ENCODE assay signal across 21 cellular contexts in genomic region chr17:46834846-46835245, GRCh38. TPM values are rescaled to one million over a fixed set of nuclear protein-coding genes. Genes with fewer than 3 reads are reported as not detected.
A peak's percentile ranks its signal among the peaks of the same experiment; 100 is the strongest.
DNase-seq lines count a peak whose midpoint lies in the region; ATAC-seq and TF ChIP-seq lines count a peak whose summit lies in the region.
"Had no signal": no experiment of that assay in that cellular context is flagged by ENCODE, and none has a peak within 500 bp of the region (broad histone marks: within the 10 kb centered on the region; RNA-seq: fewer than 3 reads in every experiment).

No MANE protein-coding gene starts in this region.

- no peaks in the 10 kb centered on the region for H3K79me2 ChIP-seq in mesendoderm (ENCODE audit: control insufficient read depth, insufficient read depth, low read length)

- no peaks in the 10 kb centered on the region for H3K36me3 ChIP-seq in NT2/D1 (ENCODE audit: insufficient read depth, insufficient read length, low read length)
- no peaks in the 10 kb centered on the region for H3K36me3 ChIP-seq in mesendoderm (ENCODE audit: control insufficient read depth, insufficient read depth, low read length)
- no peaks in the 10 kb centered on the region for H3K36me3 ChIP-seq in spleen
- H3K36me3 ChIP-seq: BE2C; BLaER1 treated with 17β-estradiol and CSF1 and Interleukin-3, amounts not matched to agents 10 nM and 100 nM had no signal

- intact Hi-C loops in natural killer cell (cut with micrococcal nuclease): no loop called here
- intact Hi-C loops in spleen (cut with DNase I; ENCODE audit: low total_unique reads): no loop called here
- intact Hi-C loops in head of caudate nucleus (cut with DNase I): loop anchor here (5.0 kb wide), 1 partner anchor 698 kb away; no protein-coding TSS in a partner anchor
- intact Hi-C loops in left ventricle myocardium superior (cut with micrococcal nuclease): no loop called here

- H3K4me1 Mint-ChIP-seq in natural killer cell treated with Interleukin-12 subunit alpha and Interleukin-12 subunit beta and Interleukin-15 and Interleukin-18, amount 100 ng/mL, for 72 hours (ENCODE audit: low read depth in 2 of 2): peaks cover 7 to 8% of the 10 kb centered on the region in 2 donors
- H3K4me1 Mint-ChIP-seq in natural killer cell: peaks cover 7% of the 10 kb centered on the region in 2 donors

- H2BK120ac ChIP-seq in mesendoderm (ENCODE audit: low read depth, low read length): no peak overlapping the region

- no peak overlapping the region for H2BK15ac ChIP-seq in mesendoderm (replicated peaks; ENCODE audit: low read depth)

- peak; percentile 12 for DNase-seq in natural killer cell treated with Interleukin-12 subunit alpha and Interleukin-12 subunit beta and Interleukin-15 and Interleukin-18, amount 100 ng/mL, for 72 hours (ENCODE audit: low spot score)
- DNase-seq in natural killer cell (no peak), NT2/D1 (ENCODE audit: low read depth, low spot score) (no peak), mesendoderm (no peak), spleen (peak; percentile 13), head of caudate nucleus (no peak), left ventricle myocardium superior (no peak)
- DNase-seq: 8988T; ACHN; AML-193; BE2C; Calu3; CD4-positive, alpha-beta memory T cell; COR-L47; DMS153; DND-41 had no signal

- peaks cover 0 to 16% of the 10 kb centered on the region in 2 donors for H3K27me3 Mint-ChIP-seq in natural killer cell treated with Interleukin-12 subunit alpha and Interleukin-12 subunit beta and Interleukin-15 and Interleukin-18, amount 100 ng/mL, for 72 hours
- H3K27me3 Mint-ChIP-seq in natural killer cell (ENCODE audit: low read depth in 2 of 2): peaks cover 7 to 14% of the 10 kb centered on the region in 2 donors

- no peak overlapping the region for H3K18ac ChIP-seq in mesendoderm (ENCODE audit: low read length)

- H3K4me3 ChIP-seq in NT2/D1 (ENCODE audit: insufficient read length, low read depth): no peak overlapping the region
- no peak overlapping the region for H3K4me3 ChIP-seq in mesendoderm (ENCODE audit: low read length)
- H3K4me3 ChIP-seq in spleen: no peak overlapping the region
- H3K4me3 ChIP-seq: A549; BLaER1 treated with 17β-estradiol and CSF1 and Interleukin-3, amounts not matched to agents 10 nM and 100 nM; GM23338 had no signal

- H3K4me3 Mint-ChIP-seq in natural killer cell treated with Interleukin-12 subunit alpha and Interleukin-12 subunit beta and Interleukin-15 and Interleukin-18, amount 100 ng/mL, for 72 hours: no peak overlapping the region
- H3K4me3 Mint-ChIP-seq in natural killer cell: no peak overlapping the region
- H3K4me3 Mint-ChIP-seq: GM23338, H9 had no signal

- no peak overlapping the region for H4K5ac ChIP-seq in mesendoderm (ENCODE audit: low read length)

- H3K4me2 ChIP-seq in mesendoderm (ENCODE audit: low read length): no peak overlapping the region
- H3K4me2 ChIP-seq: A549; BLaER1 treated with 17β-estradiol and CSF1 and Interleukin-3, amounts not matched to agents 10 nM and 100 nM; GM23338 had no signal

- no peak for ATAC-seq in natural killer cell treated with Interleukin-12 subunit alpha and Interleukin-12 subunit beta and Interleukin-15 and Interleukin-18, amount 100 ng/mL, for 72 hours
- ATAC-seq in natural killer cell (no peak), left ventricle myocardium superior (no peak)

- TF ChIP-seq CTCF in natural killer cell (IDR thresholded peaks at IDR 0.05): no peak
- TF ChIP-seq CTCF in spleen (IDR thresholded peaks at IDR 0.05 in 8 of 11, conservative IDR thresholded peaks at IDR 0.05 in 3 of 11): no peak

- H3K4me1 ChIP-seq in NT2/D1 (ENCODE audit: insufficient read depth, insufficient read length): peaks cover 30% of the 10 kb centered on the region
- H3K4me1 ChIP-seq in mesendoderm (ENCODE audit: control insufficient read depth, low read depth, low read length): peaks cover 11% of the 10 kb centered on the region
- H3K4me1 ChIP-seq in spleen: peaks cover 0 to 6% (median 0%) of the 10 kb centered on the region in 6 donors
- H3K4me1 ChIP-seq: A549, BE2C had no signal

- no peak overlapping the region for H4K8ac ChIP-seq in mesendoderm (ENCODE audit: low read depth, low read length)

- no peak overlapping the region for H3K23ac ChIP-seq in mesendoderm (ENCODE audit: low read length)

- H3K27ac ChIP-seq in mesendoderm (ENCODE audit: low read depth, low read length): no peak overlapping the region
- no peak overlapping the region for H3K27ac ChIP-seq in spleen
- H3K27ac ChIP-seq: BLaER1 treated with 17β-estradiol and CSF1 and Interleukin-3, amounts not matched to agents 10 nM and 100 nM had no signal

- H2BK5ac ChIP-seq in mesendoderm (ENCODE audit: low read length): no peak overlapping the region

- H3K4ac ChIP-seq in mesendoderm (ENCODE audit: low read depth, low read length): peak overlapping the region; percentile 7

- H3K56ac ChIP-seq in mesendoderm (ENCODE audit: low read length): peak overlapping the region; percentile 44

- TF ChIP-seq POLR2A in spleen (IDR thresholded peaks at IDR 0.05): no peak

- H3K9me3 ChIP-seq in NT2/D1 (ENCODE audit: insufficient read depth, low read length) (no peaks in the 10 kb centered on the region), spleen (peaks cover 0 to 3% (median 0%) of the 10 kb centered on the region in 8 donors)
- H3K9me3 ChIP-seq: A549; BE2C; BLaER1 treated with 17β-estradiol and CSF1 and Interleukin-3, amounts not matched to agents 10 nM and 100 nM had no signal

- H3K79me1 ChIP-seq in mesendoderm (ENCODE audit: low read length): no peaks in the 10 kb centered on the region

- H3K27ac Mint-ChIP-seq in natural killer cell treated with Interleukin-12 subunit alpha and Interleukin-12 subunit beta and Interleukin-15 and Interleukin-18, amount 100 ng/mL, for 72 hours: no peak overlapping the region
- H3K27ac Mint-ChIP-seq in natural killer cell: no peak overlapping the region
- H3K27ac Mint-ChIP-seq: GM23338, H9 had no signal

- no peaks in the 10 kb centered on the region for H3K36me3 Mint-ChIP-seq in natural killer cell treated with Interleukin-12 subunit alpha and Interleukin-12 subunit beta and Interleukin-15 and Interleukin-18, amount 100 ng/mL, for 72 hours
- no peaks in the 10 kb centered on the region for H3K36me3 Mint-ChIP-seq in natural killer cell
- H3K36me3 Mint-ChIP-seq: CD4-positive, alpha-beta memory T cell had no signal

- H3K9ac ChIP-seq in NT2/D1 (ENCODE audit: insufficient read length, low read depth) (peak overlapping the region; percentile 18), mesendoderm (ENCODE audit: low read length) (no peak overlapping the region)
- H3K9ac ChIP-seq: BLaER1 treated with 17β-estradiol and CSF1 and Interleukin-3, amounts not matched to agents 10 nM and 100 nM had no signal

- no peaks in the 10 kb centered on the region for H3K9me3 Mint-ChIP-seq in natural killer cell treated with Interleukin-12 subunit alpha and Interleukin-12 subunit beta and Interleukin-15 and Interleukin-18, amount 100 ng/mL, for 72 hours
- H3K9me3 Mint-ChIP-seq in natural killer cell: peaks cover 0 to 2% of the 10 kb centered on the region in 2 donors
- H3K9me3 Mint-ChIP-seq: CD4-positive, alpha-beta memory T cell had no signal

- no CpG with 5 or more reads among the region's 3 CpGs for WGBS in mesendoderm (ENCODE audit: extremely low coverage, insufficient coverage, low lambda C conversion rate)
- 94 to 99% (median 96%) methylated on average over 3 of the region's 3 CpGs for WGBS in spleen, 5 donors

- H2AK5ac ChIP-seq in mesendoderm (ENCODE audit: low read length): no peak overlapping the region

- peaks cover 37% of the 10 kb centered on the region for H3K27me3 ChIP-seq in NT2/D1 (ENCODE audit: insufficient read depth, insufficient read length)
- no peaks in the 10 kb centered on the region for H3K27me3 ChIP-seq in mesendoderm (ENCODE audit: insufficient read depth, low read length, poor library complexity)
- peaks cover 0 to 16% (median 0%) of the 10 kb centered on the region in 7 donors for H3K27me3 ChIP-seq in spleen (replicated peaks in 1 of 7)
- H3K27me3 ChIP-seq: BE2C; BLaER1 treated with 17β-estradiol and CSF1 and Interleukin-3, amounts not matched to agents 10 nM and 100 nM had no signal

RNA-seq across cellular contexts. Expression of gene WNT3, which starts 16.4 kb away (rescaled TPM):
- under 1 TPM; 0.20 to 0.29 TPM for total RNA-seq in natural killer cell treated with Interleukin-12 subunit alpha and Interleukin-12 subunit beta and Interleukin-15 and Interleukin-18, amount 100 ng/mL, for 72 hours
- total RNA-seq in natural killer cell: 1 to 10 TPM in 1 of 3 donors, under 1 TPM in 2; 0.07 to 1.4 (median 0.30) TPM
- 50.0 TPM for polyA plus RNA-seq in mesendoderm (2013, experiment 1 of 2)
- 49.3 TPM for polyA plus RNA-seq in mesendoderm (2013, experiment 2 of 2)
- under 1 TPM; 0.32 to 0.94 (median 0.66) TPM for total RNA-seq in spleen
- under 1 TPM; 0.63 to 0.74 (median 0.67) TPM for polyA plus RNA-seq in spleen
- total RNA-seq in left ventricle myocardium superior: 0.92 TPM
- total RNA-seq: CD4-positive, alpha-beta memory T cell had no signal
- polyA plus RNA-seq: CD4-positive, alpha-beta memory T cell had no signal

RNA-seq across cellular contexts. Expression of gene WNT9B, which starts 16.5 kb away (rescaled TPM):
- not detected for total RNA-seq in natural killer cell treated with Interleukin-12 subunit alpha and Interleukin-12 subunit beta and Interleukin-15 and Interleukin-18, amount 100 ng/mL, for 72 hours
- total RNA-seq in natural killer cell: not detected
- polyA plus RNA-seq in mesendoderm (2013, experiment 1 of 2): 0.74 TPM
- 0.70 TPM for polyA plus RNA-seq in mesendoderm (2013, experiment 2 of 2)
- total RNA-seq in spleen: 10 to 100 TPM in 1 of 7 donors, 1 to 10 TPM in 2, under 1 TPM in 4; 0.66 to 13.4 (median 0.80) TPM
- polyA plus RNA-seq in spleen: under 1 TPM; 0.03 to 0.29 (median 0.11) TPM
- total RNA-seq in left ventricle myocardium superior: 0.42 TPM
- total RNA-seq: Calu3; CD4-positive, alpha-beta memory T cell; H4 had no signal
- polyA plus RNA-seq: CD4-positive, alpha-beta memory T cell; GM23338 had no signal

Comparison
In these comparisons a context has a peak if more than half of its experiments do, and no peak if none do; other contexts are left out.
1. DNase-seq: peak in natural killer cell treated with Interleukin-12 subunit alpha and Interleukin-12 subunit beta and Interleukin-15 and Interleukin-18, amount 100 ng/mL, for 72 hours (single experiment) and spleen (single experiment); none in natural killer cell (single experiment), NT2/D1 (single experiment), mesendoderm (single experiment), head of caudate nucleus (0 of 42) and left ventricle myocardium superior (single experiment).